In the genomic region with DNA sequence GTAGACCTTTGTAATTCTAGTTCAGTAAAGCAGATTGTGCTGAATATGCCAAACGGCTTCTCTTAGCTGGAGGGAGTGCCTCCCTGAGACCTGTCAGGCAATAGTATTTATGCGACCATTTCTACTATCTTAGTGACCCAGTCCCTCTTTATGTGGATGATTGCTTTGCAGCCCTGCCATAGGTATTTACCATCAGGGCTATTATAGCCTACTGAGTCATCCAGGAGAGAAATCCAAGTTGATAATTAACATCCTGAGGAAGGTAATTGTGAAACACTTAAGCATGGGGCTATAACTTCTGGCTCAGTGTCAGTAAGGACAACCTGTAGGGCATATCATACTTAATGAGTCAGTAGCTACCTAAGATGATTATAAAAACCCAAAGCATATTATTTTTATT, we compare ENCODE assay signal across 18 cellular contexts.
A peak's percentile ranks its signal among the peaks of the same experiment; 100 is the strongest.
DNase-seq lines count a peak whose midpoint lies in the region; ATAC-seq and TF ChIP-seq lines count a peak whose summit lies in the region.
"Had no signal": no experiment of that assay in that cellular context is flagged by ENCODE, and none has a peak within 500 bp of the region (broad histone marks: within the 10 kb centered on the region; RNA-seq: fewer than 3 reads in every experiment).

No MANE protein-coding gene starts in this region.

- H3K9me3 Mint-ChIP-seq in brain = no peaks in the 10 kb centered on the region
- H3K9me3 Mint-ChIP-seq: activated naive CD4-positive, alpha-beta T cell treated with anti-CD3 and anti-CD28 coated beads, Interleukin-2, amount 10 ng/mL, durations not matched to agents 7 days and 5 days; CD4-positive, alpha-beta T cell had no signal

- no peaks in the 10 kb centered on the region for H3K4me1 ChIP-seq in upper lobe of right lung
- H3K4me1 ChIP-seq: gastrocnemius medialis had no signal

- H3K36me3 Mint-ChIP-seq in brain = no peaks in the 10 kb centered on the region
- H3K36me3 Mint-ChIP-seq: activated naive CD4-positive, alpha-beta T cell treated with anti-CD3 and anti-CD28 coated beads, Interleukin-2, amount 10 ng/mL, durations not matched to agents 7 days and 5 days had no signal

- no peaks in the 10 kb centered on the region for H3K9me3 ChIP-seq in upper lobe of right lung
- H3K9me3 ChIP-seq: gastrocnemius medialis had no signal

- no peak overlapping the region for H3K4me3 Mint-ChIP-seq in brain
- H3K4me3 Mint-ChIP-seq: activated naive CD4-positive, alpha-beta T cell treated with anti-CD3 and anti-CD28 coated beads, Interleukin-2, amount 10 ng/mL, durations not matched to agents 7 days and 5 days; CD4-positive, alpha-beta T cell; T-helper 17 cell had no signal

- ATAC-seq in left colon (peak; percentile 94), upper lobe of right lung (peak; percentile 47)
- ATAC-seq: activated CD4-positive, CD25-positive, alpha-beta regulatory T cell treated with anti-CD3 and anti-CD28 coated beads, Interleukin-2, amount 50 U/mL, for 24 hours; gastrocnemius medialis; T-helper 17 cell had no signal

- no peaks in the 10 kb centered on the region for H3K27me3 ChIP-seq in upper lobe of right lung
- H3K27me3 ChIP-seq: cardiac muscle cell, gastrocnemius medialis had no signal

- no peak overlapping the region for H3K27ac ChIP-seq in upper lobe of right lung
- H3K27ac ChIP-seq: cardiac muscle cell, gastrocnemius medialis had no signal

- peak; percentile 23 for DNase-seq in NCI-H2227 (lab: John Stamatoyannopoulos, UW; ENCODE audit: unreplicated experiment)
- DNase-seq in NCI-H2227 treated with DMSO at 0.1 percent for 48 hours (lab: John Stamatoyannopoulos, UW) = no peak
- DNase-seq in left colon = no peak
- no peak for DNase-seq in upper lobe of right lung
- DNase-seq in GM10266 (ENCODE audit: extremely low spot score) = no peak
- DNase-seq in D341Med (ENCODE audit: low spot score) = no peak
- no peak for DNase-seq in midbrain (lab: John Stamatoyannopoulos, UW)
- DNase-seq: 8988T; activated naive CD4-positive, alpha-beta T cell treated with anti-CD3 and anti-CD28 coated beads, Interleukin-2, amount 10 ng/mL, durations not matched to agents 7 days and 5 days; CD4-positive, alpha-beta T cell; gastrocnemius medialis; MM.1S; NCI-H1930; NCI-H69; T-helper 17 cell had no signal

- peaks cover 4% of the 10 kb centered on the region for H3K27me3 Mint-ChIP-seq in brain
- H3K27me3 Mint-ChIP-seq: activated naive CD4-positive, alpha-beta T cell treated with anti-CD3 and anti-CD28 coated beads, Interleukin-2, amount 10 ng/mL, durations not matched to agents 7 days and 5 days; CD4-positive, alpha-beta T cell; T-helper 17 cell had no signal

- peaks cover 37% of the 10 kb centered on the region for H3K4me1 Mint-ChIP-seq in brain
- H3K4me1 Mint-ChIP-seq: activated naive CD4-positive, alpha-beta T cell treated with anti-CD3 and anti-CD28 coated beads, Interleukin-2, amount 10 ng/mL, durations not matched to agents 7 days and 5 days; T-helper 17 cell had no signal

- H3K27ac Mint-ChIP-seq in brain = peak overlapping the region in 3 of 5 experiments; percentile 43 to 69 (median 52)
- H3K27ac Mint-ChIP-seq: activated naive CD4-positive, alpha-beta T cell treated with anti-CD3 and anti-CD28 coated beads, Interleukin-2, amount 10 ng/mL, durations not matched to agents 7 days and 5 days; CD4-positive, alpha-beta T cell; T-helper 17 cell had no signal

- H3K36me3 ChIP-seq in upper lobe of right lung = no peaks in the 10 kb centered on the region
- H3K36me3 ChIP-seq: cardiac muscle cell, gastrocnemius medialis had no signal

- no peak overlapping the region for H3K4me3 ChIP-seq in upper lobe of right lung
- H3K4me3 ChIP-seq: cardiac muscle cell, gastrocnemius medialis had no signal

- intact Hi-C loops in left colon (cut with DNase I, micrococcal nuclease) (loop anchor here in 1 of 2 donors (10.0 kb wide), 1 partner anchor 1767 kb away; no protein-coding TSS in a partner anchor), upper lobe of right lung (cut with DNase I) (no loop called here)

- TF ChIP-seq CTCF in brain (conservative IDR thresholded peaks at IDR 0.05) (no peak), upper lobe of right lung (IDR thresholded peaks at IDR 0.05) (no peak), GM10266 (IDR thresholded peaks at IDR 0.05; ENCODE audit: control insufficient read depth, insufficient read depth, low read depth, missing control alignments) (no peak)
